Comparison of ENCODE assay signal across 8 cellular contexts in genomic region chr17:66715745-66716156, GRCh38.
DNase-seq lines count a peak whose midpoint lies in the region; ATAC-seq and TF ChIP-seq lines count a peak whose summit lies in the region.

No MANE protein-coding gene starts in this region.

- peak; percentile 55 for ATAC-seq in activated naive CD8-positive, alpha-beta T cell treated with anti-CD3 and anti-CD28 coated beads, Interleukin-2, amount 10 ng/mL, durations not matched to agents 7 days and 5 days (ENCODE audit: low read depth)
- ATAC-seq in activated naive CD8-positive, alpha-beta T cell treated with anti-CD3 and anti-CD28 coated beads, Interleukin-2, amount 50 U/mL, for 24 hours = no peak

- H3K4me2 ChIP-seq in KMS-11 (no peak overlapping the region), OCI-LY3 (ENCODE audit: low read length) (no peak overlapping the region)

- POLR2A ChIA-PET in activated naive CD8-positive, alpha-beta T cell treated with anti-CD3 and anti-CD28 coated beads, Interleukin-2, amount 10 ng/mL, durations not matched to agents 7 days and 5 days (lab: Charles Lee) = no interaction called here

- H3K27ac ChIP-seq in KMS-11 (no peak overlapping the region), OCI-LY3 (ENCODE audit: low read length) (no peak overlapping the region), caudate nucleus (ENCODE audit: low read depth, low read length) (peak overlapping the region; percentile 52), layer of hippocampus (ENCODE audit: low read depth, low read length) (peak overlapping the region; percentile 72), tibial nerve (peak overlapping the region in 2 of 4 donors; percentile 48 to 77)

- no peaks in the 10 kb centered on the region for H3K36me3 ChIP-seq in KMS-11 (ENCODE audit: insufficient read depth)
- H3K36me3 ChIP-seq in OCI-LY3 (replicated peaks; ENCODE audit: low read depth, low read length) = no peaks in the 10 kb centered on the region
- H3K36me3 ChIP-seq in tibial nerve = peaks cover 0 to 7% (median 0%) of the 10 kb centered on the region in 3 donors

- H3K27me3 ChIP-seq in KMS-11 (ENCODE audit: insufficient read depth, low read depth) = no peaks in the 10 kb centered on the region
- H3K27me3 ChIP-seq in OCI-LY3 (ENCODE audit: low read depth, low read length) = peaks cover 12% of the 10 kb centered on the region; the same call in 1 of the 2 replicates
- H3K27me3 ChIP-seq in layer of hippocampus (ENCODE audit: control insufficient read depth, insufficient read depth, low read length) = no peaks in the 10 kb centered on the region
- no peaks in the 10 kb centered on the region for H3K27me3 ChIP-seq in tibial nerve

- H3K9ac ChIP-seq in KMS-11 (no peak overlapping the region), OCI-LY3 (ENCODE audit: low read length) (no peak overlapping the region)

- DNase-seq in activated naive CD8-positive, alpha-beta T cell treated with anti-CD3 and anti-CD28 coated beads, Interleukin-2, amount 10 ng/mL, durations not matched to agents 7 days and 5 days = no peak
- no peak for DNase-seq in activated naive CD8-positive, alpha-beta T cell treated with anti-CD3 and anti-CD28 coated beads, Interleukin-2, amount 50 U/mL, for 24 hours
- DNase-seq in caudate nucleus (lab: John Stamatoyannopoulos, UW) (peak in 7 of 61 donors; percentile 13 to 68 (median 38)), tibial nerve (ENCODE audit: low spot score in 2 of 2) (peak in 1 of 2 donors; percentile 27), GF-D8 (lab: John Stamatoyannopoulos, UW) (no peak)

- H3K79me2 ChIP-seq in KMS-11 (ENCODE audit: insufficient read depth, low read depth) (no peaks in the 10 kb centered on the region), OCI-LY3 (ENCODE audit: low read length) (no peaks in the 10 kb centered on the region)

- no peak for TF ChIP-seq EP300 in tibial nerve (IDR thresholded peaks at IDR 0.05)

- H3K4me3 Mint-ChIP-seq in activated naive CD8-positive, alpha-beta T cell treated with anti-CD3 and anti-CD28 coated beads, Interleukin-2, amount 10 ng/mL, durations not matched to agents 7 days and 5 days = no peak overlapping the region
- H3K4me3 Mint-ChIP-seq in activated naive CD8-positive, alpha-beta T cell treated with anti-CD3 and anti-CD28 coated beads, Interleukin-2, amount 50 U/mL, for 24 hours = no peak overlapping the region

- peaks cover 6% of the 10 kb centered on the region for H3K36me3 Mint-ChIP-seq in activated naive CD8-positive, alpha-beta T cell treated with anti-CD3 and anti-CD28 coated beads, Interleukin-2, amount 10 ng/mL, durations not matched to agents 7 days and 5 days
- H3K36me3 Mint-ChIP-seq in activated naive CD8-positive, alpha-beta T cell treated with anti-CD3 and anti-CD28 coated beads, Interleukin-2, amount 50 U/mL, for 24 hours (ENCODE audit: low read depth) = peaks cover 30% of the 10 kb centered on the region

- H3K9me3 ChIP-seq in OCI-LY3 (ENCODE audit: insufficient read depth, low read length) = no peaks in the 10 kb centered on the region
- no peaks in the 10 kb centered on the region for H3K9me3 ChIP-seq in tibial nerve

- TF ChIP-seq CTCF in KMS-11 (conservative IDR thresholded peaks at IDR 0.05; ENCODE audit: low read depth, low read length) = peak; percentile 92
- peak; percentile 81 for TF ChIP-seq CTCF in OCI-LY3 (IDR thresholded peaks at IDR 0.05; ENCODE audit: low read depth, low read length)
- TF ChIP-seq CTCF in tibial nerve (IDR thresholded peaks at IDR 0.05) = peak; percentile 59 to 80 (median 69)

- no peak for TF ChIP-seq POLR2A in tibial nerve (IDR thresholded peaks at IDR 0.05)

- 23 to 30% methylated on average over 3 of the region's 3 CpGs for WGBS in tibial nerve, 2 donors

- no peaks in the 10 kb centered on the region for H4K20me1 ChIP-seq in KMS-11 (ENCODE audit: insufficient read depth)
- no peaks in the 10 kb centered on the region for H4K20me1 ChIP-seq in OCI-LY3 (ENCODE audit: insufficient read depth, low read length)

- H3K4me1 Mint-ChIP-seq in activated naive CD8-positive, alpha-beta T cell treated with anti-CD3 and anti-CD28 coated beads, Interleukin-2, amount 10 ng/mL, durations not matched to agents 7 days and 5 days = peaks cover 13% of the 10 kb centered on the region
- peaks cover 36% of the 10 kb centered on the region for H3K4me1 Mint-ChIP-seq in activated naive CD8-positive, alpha-beta T cell treated with anti-CD3 and anti-CD28 coated beads, Interleukin-2, amount 50 U/mL, for 24 hours

- no peaks in the 10 kb centered on the region for H3K27me3 Mint-ChIP-seq in activated naive CD8-positive, alpha-beta T cell treated with anti-CD3 and anti-CD28 coated beads, Interleukin-2, amount 10 ng/mL, durations not matched to agents 7 days and 5 days
- H3K27me3 Mint-ChIP-seq in activated naive CD8-positive, alpha-beta T cell treated with anti-CD3 and anti-CD28 coated beads, Interleukin-2, amount 50 U/mL, for 24 hours = no peaks in the 10 kb centered on the region

- no peak overlapping the region for H3K4me3 ChIP-seq in KMS-11 (IDR thresholded peaks at IDR 0.05; ENCODE audit: insufficient read depth, low read depth, low read length)
- no peak overlapping the region for H3K4me3 ChIP-seq in OCI-LY3 (ENCODE audit: low read length)
- H3K4me3 ChIP-seq in tibial nerve = no peak overlapping the region

- no peaks in the 10 kb centered on the region for H3K9me3 Mint-ChIP-seq in activated naive CD8-positive, alpha-beta T cell treated with anti-CD3 and anti-CD28 coated beads, Interleukin-2, amount 10 ng/mL, durations not matched to agents 7 days and 5 days
- H3K9me3 Mint-ChIP-seq in activated naive CD8-positive, alpha-beta T cell treated with anti-CD3 and anti-CD28 coated beads, Interleukin-2, amount 50 U/mL, for 24 hours = no peaks in the 10 kb centered on the region

- H2AFZ ChIP-seq in KMS-11 (ENCODE audit: low read depth) (no peak overlapping the region), OCI-LY3 (ENCODE audit: low read depth, low read length) (no peak overlapping the region)

- H3K27ac Mint-ChIP-seq in activated naive CD8-positive, alpha-beta T cell treated with anti-CD3 and anti-CD28 coated beads, Interleukin-2, amount 10 ng/mL, durations not matched to agents 7 days and 5 days = no peak overlapping the region
- H3K27ac Mint-ChIP-seq in activated naive CD8-positive, alpha-beta T cell treated with anti-CD3 and anti-CD28 coated beads, Interleukin-2, amount 50 U/mL, for 24 hours = no peak overlapping the region

- peaks cover 4% of the 10 kb centered on the region for H3K4me1 ChIP-seq in KMS-11 (ENCODE audit: low read depth, poor library complexity, severe bottlenecking)
- H3K4me1 ChIP-seq in OCI-LY3 (ENCODE audit: low read length) = 0 out of 2 replicates have a peak, but pooled peaks cover 2% of the 10 kb centered on the region
- peaks cover 0 to 49% (median 11%) of the 10 kb centered on the region in 4 donors for H3K4me1 ChIP-seq in tibial nerve

Comparison
In these comparisons a context has a peak if more than half of its experiments do, and no peak if none do; other contexts are left out.
1. H3K27ac ChIP-seq: peak in caudate nucleus (single experiment) and layer of hippocampus (single experiment); none in KMS-11 (single experiment) and OCI-LY3 (single experiment).
2. Peak in every context shown above with its lines, with median percentiles within 50 percentile points of each other: CTCF ChIP-seq.